ENCODE assay signal across 1 cellular context in the genomic region with DNA sequence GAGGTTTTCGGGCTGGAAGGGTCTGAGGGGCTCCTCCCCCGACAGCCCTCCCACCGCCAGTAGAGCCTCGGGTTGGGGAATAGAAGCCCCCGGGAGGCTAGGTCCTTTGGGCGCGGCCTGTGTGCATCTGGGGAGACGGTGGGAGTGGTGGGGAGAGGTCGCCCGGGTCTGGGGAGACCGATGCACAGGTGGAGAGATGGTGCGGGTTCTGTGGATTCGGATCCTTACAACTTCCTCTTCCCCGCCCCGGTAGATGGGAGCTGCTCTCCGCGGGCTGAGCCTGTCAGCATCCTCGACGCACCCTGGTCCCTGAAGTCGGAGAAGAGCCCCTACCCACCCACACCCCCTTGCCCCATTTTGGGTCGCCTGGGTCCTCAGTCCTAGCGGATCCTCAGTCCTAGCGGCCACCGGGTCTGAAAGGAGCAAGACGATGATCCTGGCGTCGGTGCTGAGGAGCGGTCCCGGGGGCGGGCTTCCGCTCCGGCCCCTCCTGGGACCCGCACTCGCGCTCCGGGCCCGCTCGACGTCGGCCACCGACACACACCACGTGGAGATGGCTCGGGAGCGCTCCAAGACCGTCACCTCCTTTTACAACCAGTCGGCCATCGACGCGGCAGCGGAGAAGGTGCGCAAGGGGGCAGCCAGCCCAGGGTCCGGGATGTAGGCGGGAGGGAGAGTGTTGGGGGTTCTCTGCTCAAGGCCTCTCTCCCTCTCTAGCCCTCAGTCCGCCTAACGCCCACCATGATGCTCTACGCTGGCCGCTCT.
TF ChIP-seq lines count a peak whose summit lies in the region.

No MANE protein-coding gene starts in this region.

TF ChIP-seq in HEK293, 187 proteins besides CTCF, POLR2A, EP300 and RAD21 (continued from another document):
- TF ChIP-seq ZNF280C (tag by site-specific recombination; IDR thresholded peaks at IDR 0.05) (no peak), HOXA7 (CRISPR knock-in tag; IDR thresholded peaks at IDR 0.05; ENCODE audit: borderline replicate concordance) (no peak), KLF9 (tag by site-specific recombination; IDR thresholded peaks at IDR 0.05; ENCODE audit: low read depth) (peak; percentile 10)
